In the genomic region with DNA sequence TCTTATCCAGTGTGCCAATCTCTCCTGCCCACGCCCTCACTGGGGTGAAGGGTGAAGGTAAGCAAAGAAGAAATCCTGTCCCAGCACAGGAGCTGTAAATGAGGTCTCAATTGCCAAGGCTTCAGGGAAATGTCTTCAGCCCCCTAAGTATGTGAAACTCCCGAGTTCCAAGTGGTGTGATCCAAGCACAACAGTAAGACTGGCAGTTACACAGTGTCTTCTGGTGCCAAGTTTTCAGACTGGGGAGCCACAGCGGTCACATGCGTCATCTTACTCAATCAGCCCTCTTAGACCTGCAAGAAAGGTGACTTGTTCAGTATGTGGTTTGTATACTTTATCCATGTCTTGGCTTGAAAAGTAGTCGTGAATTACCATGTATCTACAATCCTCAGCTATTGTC, we compare ENCODE assay signal across 23 cellular contexts.
"Had no signal": no experiment of that assay in that cellular context is flagged by ENCODE, and none has a peak within 500 bp of the region (broad histone marks: within the 10 kb centered on the region; RNA-seq: fewer than 3 reads in every experiment).

No MANE protein-coding gene starts in this region.

- H3K4me2 ChIP-seq: KMS-11 had no signal

- ATAC-seq: activated CD8-positive, alpha-beta memory T cell treated with anti-CD3 and anti-CD28 coated beads, Interleukin-2, amount 10 ng/mL, durations not matched to agents 7 days and 5 days; activated T-cell treated with anti-CD3 and anti-CD28 coated beads, Interleukin-2, amount 50 U/mL, for 4 hours; activated T-helper 17 cell treated with anti-CD3 and anti-CD28 coated beads, Interleukin-2, amount 50 U/mL, for 72 hours; T-helper 17 cell; WTC11 had no signal

- H3K36me3 ChIP-seq: SJSA1 had no signal

- DNase-seq: activated CD4-positive, alpha-beta T cell treated with anti-CD3 and anti-CD28 coated beads for 48 hours; activated CD4-positive, alpha-beta T cell treated with anti-CD3 and anti-CD28 coated beads, Interleukin-2, amount 50 U/mL, for 48 hours; activated CD4-positive, CD25-positive, alpha-beta regulatory T cell treated with anti-CD3 and anti-CD28 coated beads, Interleukin-2, amount 50 U/mL, for 72 hours; activated CD8-positive, alpha-beta memory T cell treated with anti-CD3 and anti-CD28 coated beads, Interleukin-2, amount 10 ng/mL, durations not matched to agents 7 days and 5 days; activated gamma-delta T cell; activated naive CD4-positive, alpha-beta T cell treated with anti-CD3 and anti-CD28 coated beads, Interleukin-2, amount 10 ng/mL, durations not matched to agents 7 days and 5 days; activated naive CD8-positive, alpha-beta T cell treated with anti-CD3 and anti-CD28 coated beads for 36 hours; activated T-cell treated with anti-CD3 and anti-CD28 coated beads, Interleukin-2, amount 50 U/mL, for 4 hours; MM.1S; NCI-H1105; NCI-H1436; NCI-H1694 treated with DMSO at 0.1 percent for 48 hours; NCI-H2029 treated with DMSO at 0.1 percent for 48 hours; NCI-H345; NCI-H510A; NCI-H69; SHP77; T-helper 17 cell; T-helper 9 cell had no signal

- H3K9me3 Mint-ChIP-seq: WTC11 had no signal

- H3K27ac ChIP-seq: KMS-11, SJSA1 had no signal

- H3K27me3 ChIP-seq: SJSA1 had no signal

- H3K9me3 ChIP-seq: SJSA1 had no signal

- H3K27ac Mint-ChIP-seq: activated CD8-positive, alpha-beta memory T cell treated with anti-CD3 and anti-CD28 coated beads, Interleukin-2, amount 10 ng/mL, durations not matched to agents 7 days and 5 days; activated naive CD4-positive, alpha-beta T cell treated with anti-CD3 and anti-CD28 coated beads, Interleukin-2, amount 10 ng/mL, durations not matched to agents 7 days and 5 days; activated naive CD8-positive, alpha-beta T cell treated with anti-CD3 and anti-CD28 coated beads for 36 hours; activated T-helper 17 cell treated with anti-CD3 and anti-CD28 coated beads, Interleukin-2, amount 50 U/mL, for 72 hours; T-helper 17 cell; WTC11 had no signal

- H3K4me1 Mint-ChIP-seq: activated CD8-positive, alpha-beta memory T cell treated with anti-CD3 and anti-CD28 coated beads, Interleukin-2, amount 10 ng/mL, durations not matched to agents 7 days and 5 days; activated naive CD4-positive, alpha-beta T cell treated with anti-CD3 and anti-CD28 coated beads, Interleukin-2, amount 10 ng/mL, durations not matched to agents 7 days and 5 days; activated naive CD8-positive, alpha-beta T cell treated with anti-CD3 and anti-CD28 coated beads for 36 hours; activated T-helper 17 cell treated with anti-CD3 and anti-CD28 coated beads, Interleukin-2, amount 50 U/mL, for 72 hours; T-helper 17 cell had no signal

- H3K4me3 ChIP-seq: SJSA1 had no signal

- H3K4me3 Mint-ChIP-seq: activated CD8-positive, alpha-beta memory T cell treated with anti-CD3 and anti-CD28 coated beads, Interleukin-2, amount 10 ng/mL, durations not matched to agents 7 days and 5 days; activated naive CD4-positive, alpha-beta T cell treated with anti-CD3 and anti-CD28 coated beads, Interleukin-2, amount 10 ng/mL, durations not matched to agents 7 days and 5 days; activated naive CD8-positive, alpha-beta T cell treated with anti-CD3 and anti-CD28 coated beads for 36 hours; activated T-cell treated with anti-CD3 and anti-CD28 coated beads, Interleukin-2, amount 50 U/mL, for 4 hours; activated T-helper 17 cell treated with anti-CD3 and anti-CD28 coated beads, Interleukin-2, amount 50 U/mL, for 72 hours; T-helper 17 cell; WTC11 had no signal

- H3K36me3 Mint-ChIP-seq: activated CD8-positive, alpha-beta memory T cell treated with anti-CD3 and anti-CD28 coated beads, Interleukin-2, amount 10 ng/mL, durations not matched to agents 7 days and 5 days; activated naive CD4-positive, alpha-beta T cell treated with anti-CD3 and anti-CD28 coated beads, Interleukin-2, amount 10 ng/mL, durations not matched to agents 7 days and 5 days; WTC11 had no signal

- H3K9ac ChIP-seq: KMS-11 had no signal
